Comparison of ENCODE assay signal across 1 cellular context in genomic region chr15:44426975-44427755, GRCh38.
TF ChIP-seq lines count a peak whose summit lies in the region.

Gene CTDSPL2 (plus strand): TSS chr15:44427629. CDS start chr15:44459015, 31,386 bp downstream.

TF ChIP-seq in GM23338, 12 proteins besides CTCF, POLR2A, EP300 and RAD21 (continued from another document):
- TF ChIP-seq ETS1 (IDR thresholded peaks at IDR 0.05) (0 out of 2 replicates have a peak, but pooled peaks have one; percentile 42), ZNF331 (CRISPR knock-in tag; IDR thresholded peaks at IDR 0.05; ENCODE audit: low read depth) (0 out of 2 replicates have a peak, but pooled peaks have one; percentile 37)
